30 cellular contexts compared by ENCODE assay signal in genomic region chr2:1405967-1406366, GRCh38. TPM values are rescaled to one million over a fixed set of nuclear protein-coding genes. Genes with fewer than 3 reads are reported as not detected.
"Had no signal": no experiment of that assay in that cellular context is flagged by ENCODE, and none has a peak within 500 bp of the region (broad histone marks: within the 10 kb centered on the region; RNA-seq: fewer than 3 reads in every experiment).

No MANE protein-coding gene starts in this region.

- DNase-seq: islet precursor cell; left ventricle myocardium inferior; midbrain; mucosa of descending colon; naive thymus-derived CD4-positive, alpha-beta T cell; ovary; right lobe of liver; stimulated activated CD4-positive, alpha-beta T cell treated with anti-CD3 and anti-CD28 coated beads, Interleukin-1b, Interleukin-23, amount 100 ng/mL, for 48 hours; stimulated activated CD4-positive, alpha-beta T cell treated with anti-CD3 and anti-CD28 coated beads, Interleukin-2, amount 100 ng/mL, for 48 hours; stimulated activated CD4-positive, alpha-beta T cell treated with anti-CD3 and anti-CD28 coated beads, Interleukin-4, amount 100 ng/mL, for 4 hours; stimulated activated CD8-positive, alpha-beta memory T cell treated with anti-CD3 and anti-CD28 coated beads, Interleukin-4, amount 100 ng/mL, for 48 hours; stimulated activated naive CD4-positive, alpha-beta T cell treated with Interleukin-2 at 50 U/mL for 16 hours; stimulated activated naive CD8-positive, alpha-beta T cell treated with anti-CD3 and anti-CD28 coated beads, Interleukin-15, amount 100 ng/mL, for 72 hours; testis; thyroid gland; transverse colon; upper lobe of left lung had no signal

- H3K9me3 ChIP-seq: left ventricle myocardium inferior, mucosa of descending colon, ovary, right atrium auricular region, right lobe of liver, testis, thyroid gland, transverse colon, upper lobe of left lung had no signal

- H3K4me3 ChIP-seq: hepatocyte, left ventricle myocardium inferior, lung, mucosa of descending colon, ovary, right atrium auricular region, right lobe of liver, smooth muscle cell, testis, thyroid gland, transverse colon, upper lobe of left lung had no signal

- ATAC-seq: mucosa of descending colon; naive thymus-derived CD4-positive, alpha-beta T cell; natural killer cell treated with Interleukin-12 subunit alpha and Interleukin-12 subunit beta and Interleukin-15 and Interleukin-18, amount 100 ng/mL, for 72 hours; right lobe of liver; stimulated activated memory B cell treated with anti-CD40 and anti-IgM and Interleukin-4, amounts not matched to agents 10 μg/mL and 1 μg/mL and 100 μg/mL, for 72 hours; stimulated activated naive CD8-positive, alpha-beta T cell treated with anti-CD3 and anti-CD28 coated beads, Interleukin-15, amount 100 ng/mL, for 72 hours had no signal

- H3K4me1 ChIP-seq: left ventricle myocardium inferior, right atrium auricular region, right lobe of liver, testis, transverse colon, upper lobe of left lung had no signal

- H3K27ac ChIP-seq: hepatocyte, left ventricle myocardium inferior, ovary, right atrium auricular region, right lobe of liver, testis, transverse colon, upper lobe of left lung had no signal

- H3K36me3 ChIP-seq: left ventricle myocardium inferior, ovary, right atrium auricular region, right lobe of liver, thyroid gland, transverse colon, upper lobe of left lung had no signal

- H3K27me3 ChIP-seq: hepatocyte, ovary, right atrium auricular region, right lobe of liver, testis, thyroid gland, transverse colon, upper lobe of left lung had no signal

RNA-seq across cellular contexts. Expression of gene TPO, which starts 7.3 kb away (rescaled TPM):
- total RNA-seq: hepatocyte; kidney epithelial cell; myocyte; natural killer cell treated with Interleukin-12 subunit alpha and Interleukin-12 subunit beta and Interleukin-15 and Interleukin-18, amount 100 ng/mL, for 72 hours; progenitor cell of endocrine pancreas; pulmonary artery endothelial cell; renal cortical epithelial cell; right lobe of liver; skeletal muscle tissue; smooth muscle cell had no signal
- polyA plus RNA-seq: naive thymus-derived CD4-positive, alpha-beta T cell; neural cell; smooth muscle cell had no signal
